Comparison of ENCODE assay signal across 7 cellular contexts in the genomic region with DNA sequence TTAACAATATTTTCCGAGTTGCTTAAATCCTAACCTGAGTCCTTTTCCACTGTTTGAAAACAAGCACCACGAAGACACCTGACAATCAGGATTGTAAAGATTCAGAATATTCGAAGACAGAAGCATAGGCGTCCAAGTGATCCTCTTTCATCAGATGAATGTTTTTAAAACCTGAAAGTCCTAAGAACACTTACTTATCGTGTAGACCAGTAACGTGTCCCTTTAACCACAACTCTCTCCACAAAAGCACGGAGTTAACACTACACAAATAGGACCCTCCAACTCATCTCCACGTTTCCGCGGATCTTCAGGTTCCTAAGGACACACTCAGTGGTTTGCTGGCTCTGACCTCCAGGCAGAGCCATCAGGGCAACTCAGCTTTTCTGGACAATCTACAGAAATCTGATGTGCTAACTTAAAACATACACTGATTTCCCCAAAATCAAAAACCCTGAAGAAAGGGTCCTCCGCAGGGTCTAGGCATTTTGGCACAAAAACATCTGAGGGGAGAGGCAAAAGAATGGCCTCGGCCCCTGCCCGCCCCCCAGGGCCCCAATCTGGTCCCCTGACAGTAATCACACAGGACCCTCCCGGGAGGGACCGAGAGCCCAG. TPM values are rescaled to one million over a fixed set of nuclear protein-coding genes. Genes with fewer than 3 reads are reported as not detected.
DNase-seq lines count a peak whose midpoint lies in the region; ATAC-seq, FAIRE-seq and TF ChIP-seq lines count a peak whose summit lies in the region.

No MANE protein-coding gene starts in this region.

- peaks cover 0 to 3% (median 0%) of the 10 kb centered on the region in 5 experiments for H3K9me3 Mint-ChIP-seq in brain

- TF ChIP-seq POLR2A in GM12891 (IDR thresholded peaks at IDR 0.05; ENCODE audit: low read depth, low read length) (no peak), lower leg skin (IDR thresholded peaks at IDR 0.05) (no peak), upper lobe of left lung (IDR thresholded peaks at IDR 0.05) (no peak)

- no peak for ATAC-seq in upper lobe of left lung (ENCODE audit: low FRiP score in 2 of 2)
- no peak for ATAC-seq in HG02798 (IDR thresholded peaks at IDR 0.05; ENCODE audit: poor library complexity, unreplicated experiment)
- no peak for ATAC-seq in HG03442 (IDR thresholded peaks at IDR 0.05; ENCODE audit: unreplicated experiment)

- H3K36me3 Mint-ChIP-seq in brain, result peaks cover 23% of the 10 kb centered on the region

- no peak for TF ChIP-seq EP300 in upper lobe of left lung (IDR thresholded peaks at IDR 0.05)

- H3K4me1 ChIP-seq in upper lobe of left lung, result peaks cover 26 to 47% (median 39%) of the 10 kb centered on the region in 4 donors

- peaks cover 83% of the 10 kb centered on the region for H3K4me1 Mint-ChIP-seq in brain

- no peaks in the 10 kb centered on the region for H3K36me3 ChIP-seq in upper lobe of left lung

- no peaks in the 10 kb centered on the region for H3K27me3 Mint-ChIP-seq in brain

- DNase-seq in GM12891 (ENCODE audit: insufficient read length, low spot score) (peak; percentile 8), NAMALWA (ENCODE audit: low spot score) (peak; percentile 42), lower leg skin (ENCODE audit: low spot score in 2 of 2) (no peak), upper lobe of left lung (no peak)

- WGBS in lower leg skin, 2 donors, result 4 to 6% methylated on average over 12 to 15 of the region's 15 CpGs
- 4 to 6% methylated on average over 11 to 15 of the region's 15 CpGs for WGBS in upper lobe of left lung, 2 donors

- TF ChIP-seq CTCF in brain (conservative IDR thresholded peaks at IDR 0.05), result no peak
- TF ChIP-seq CTCF in lower leg skin (IDR thresholded peaks at IDR 0.05), result no peak
- TF ChIP-seq CTCF in upper lobe of left lung (IDR thresholded peaks at IDR 0.05), result no peak

- H3K27me3 ChIP-seq in upper lobe of left lung, result no peaks in the 10 kb centered on the region

- peak overlapping the region; percentile 80 for H3K4me3 ChIP-seq in lower leg skin (ENCODE audit: low read depth, poor library complexity, severe bottlenecking)
- H3K4me3 ChIP-seq in upper lobe of left lung, result peak overlapping the region; percentile 66 to 88 (median 85)

- peak overlapping the region; percentile 89 to 96 (median 92) for H3K4me3 Mint-ChIP-seq in brain

- intact Hi-C loops in lower leg skin (cut with DNase I; ENCODE audit: low total_unique reads), result no loop called here

- FAIRE-seq in GM12891 (lab: Jason Lieb, UNC), result peak; percentile 54

- peak overlapping the region; percentile 82 to 97 (median 92) for H3K27ac Mint-ChIP-seq in brain

- H3K27ac ChIP-seq in upper lobe of left lung, result peak overlapping the region; percentile 91 to 96 (median 93)

- no peaks in the 10 kb centered on the region for H3K9me3 ChIP-seq in upper lobe of left lung

TF ChIP-seq in GM12891, 5 proteins besides CTCF, POLR2A, EP300 and RAD21:
- TF ChIP-seq POLR2AphosphoS5 (IDR thresholded peaks at IDR 0.05; ENCODE audit: low read depth, low read length) (no peak), POU2F2 (IDR thresholded peaks at IDR 0.05; ENCODE audit: low read depth, low read length) (no peak), SPI1 (IDR thresholded peaks at IDR 0.05; ENCODE audit: low read depth, low read length) (no peak), PAX5 (IDR thresholded peaks at IDR 0.05; ENCODE audit: insufficient read depth, low read length, severe bottlenecking) (no peak)

RNA-seq across cellular contexts. Expression of a gene that starts 1.1 kb away (rescaled TPM):
- 16.7 TPM for polyA plus RNA-seq in GM12891 (2012; ENCODE audit: low read depth, missing spikeins)
- 5.9 TPM for polyA plus RNA-seq in brain (ENCODE audit: insufficient read depth, low read depth, low replicate concordance)
- total RNA-seq in lower leg skin (10 to 100 TPM; 32.8 to 70.4 (median 45.0) TPM), upper lobe of left lung (100 to 1,000 TPM in 1 of 6 donors, 10 to 100 TPM in 5; 57.7 to 106 (median 75.1) TPM)

Comparison
In these comparisons a context has a peak if more than half of its experiments do, and no peak if none do; other contexts are left out.
1. DNase-seq: peak in GM12891 (single experiment) and NAMALWA (single experiment); none in lower leg skin (0 of 2) and upper lobe of left lung (0 of 2).